ENCODE assay signal across 8 cellular contexts in the genomic region with DNA sequence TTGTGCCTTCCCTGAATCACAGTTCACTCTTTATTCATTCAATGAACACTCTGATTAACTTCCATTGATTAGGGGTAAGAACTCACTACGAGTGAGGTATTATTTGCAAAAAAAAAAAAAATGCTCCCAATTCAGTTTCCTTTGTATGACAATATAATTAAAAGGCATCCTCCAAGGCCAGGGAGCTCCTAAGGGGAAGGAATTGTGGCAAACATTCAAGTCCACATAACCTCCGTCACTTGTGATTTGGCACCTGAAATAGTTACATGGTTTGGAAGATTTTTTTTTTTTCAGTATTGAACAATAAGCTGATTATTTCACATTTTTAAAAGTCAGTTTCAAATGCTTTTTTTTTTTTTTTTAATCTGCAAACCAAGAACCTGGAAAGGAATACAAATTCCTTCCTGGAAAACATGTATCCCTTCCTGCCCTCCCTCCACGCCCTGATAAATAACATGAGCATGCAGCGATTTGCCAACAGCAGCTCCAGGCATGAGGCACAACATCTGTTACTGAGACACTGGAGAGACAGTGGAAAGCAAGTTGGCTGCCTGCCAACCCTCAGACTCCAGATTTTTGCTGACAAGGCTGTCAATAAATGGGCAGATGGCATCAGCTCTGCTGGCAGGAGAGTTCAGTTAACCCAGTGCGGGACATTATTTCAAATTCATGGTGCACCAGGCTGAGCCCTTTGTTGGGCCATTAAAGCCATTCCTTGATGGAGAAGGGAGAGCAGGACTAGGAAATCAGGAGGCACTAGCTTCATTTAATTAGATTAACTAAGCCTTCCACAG.
DNase-seq lines count a peak whose midpoint lies in the region; ATAC-seq and TF ChIP-seq lines count a peak whose summit lies in the region.

No MANE protein-coding gene starts in this region.

- peak; percentile 11 for DNase-seq in NCI-H1048 (lab: John Stamatoyannopoulos, UW)
- DNase-seq in SK-N-SH = peak; percentile 75
- DNase-seq in cardiac muscle cell (ENCODE audit: low read depth in 1 of 2, low spot score in 1 of 2) = peak; percentile 15 to 76
- DNase-seq in stomach = peak; percentile 31
- no peak for DNase-seq in GM10248 (ENCODE audit: extremely low spot score)
- DNase-seq in PC-9 = no peak

- H2AFZ ChIP-seq in SK-N-SH (ENCODE audit: low read depth) = no peak overlapping the region
- H2AFZ ChIP-seq in PC-9 = no peak overlapping the region

- CTCF ChIA-PET in SK-N-SH (lab: Yijun Ruan, JAX) (interaction anchor here (0.8 to 2.9 kb wide), 10 partner anchors 11 to 342 kb away, joined by 3 to 12 read pairs (median 3); no protein-coding TSS in a partner anchor), GM10248 (lab: Yijun Ruan, JAX) (no interaction called here), PC-9 (lab: Charles Lee) (interaction anchor here (0.7 kb wide), 1 partner anchor 486 kb away, joined by 3 read pairs; no protein-coding TSS in a partner anchor)

- H3F3A ChIP-seq in SK-N-SH (replicated peaks; ENCODE audit: insufficient read depth) = no peaks in the 10 kb centered on the region
- H3F3A ChIP-seq in PC-9 (ENCODE audit: insufficient read depth, low read depth) = no peaks in the 10 kb centered on the region

- ATAC-seq in GM18868 (IDR thresholded peaks at IDR 0.05; ENCODE audit: unreplicated experiment) (no peak), GM19023 (IDR thresholded peaks at IDR 0.05; ENCODE audit: unreplicated experiment) (no peak)

- no peaks in the 10 kb centered on the region for H4K20me1 ChIP-seq in SK-N-SH (ENCODE audit: insufficient read depth)
- H4K20me1 ChIP-seq in PC-9 (ENCODE audit: insufficient read depth) = no peaks in the 10 kb centered on the region

- TF ChIP-seq EP300 in SK-N-SH (IDR thresholded peaks at IDR 0.05; ENCODE audit: borderline replicate concordance in 1 of 2, low read depth in 1 of 2, low read length in 1 of 2) (peak in 1 of 2 experiments; percentile 89; a peak in 2 of 4 replicates), stomach (IDR thresholded peaks at IDR 0.05) (no peak)

- no TSS peak for BruUV-seq in PC-9 (replicated peaks; lab: Mats Ljungman, UMichigan)

- H3K9ac ChIP-seq in SK-N-SH = no peak overlapping the region

- H3K36me3 ChIP-seq in SK-N-SH (replicated peaks in 1 of 2; ENCODE audit: control insufficient read depth in 1 of 2, insufficient read depth in 2 of 2, low read length in 1 of 2) (no peaks in the 10 kb centered on the region), cardiac muscle cell (no peaks in the 10 kb centered on the region), stomach (no peaks in the 10 kb centered on the region), PC-9 (ENCODE audit: low read depth) (no peaks in the 10 kb centered on the region)

- H3K27me3 ChIP-seq in SK-N-SH (ENCODE audit: insufficient read depth) = no peaks in the 10 kb centered on the region
- no peaks in the 10 kb centered on the region for H3K27me3 ChIP-seq in cardiac muscle cell
- H3K27me3 ChIP-seq in stomach = peaks cover 0 to 14% (median 0%) of the 10 kb centered on the region in 3 donors
- peaks cover 49% of the 10 kb centered on the region for H3K27me3 ChIP-seq in PC-9 (ENCODE audit: insufficient read depth, low read depth)

- H3K27ac ChIP-seq in SK-N-SH (ENCODE audit: low read depth in 2 of 2, low read length in 1 of 2) (peak overlapping the region in 1 of 2 experiments; percentile 96; a peak in 2 of 4 replicates), cardiac muscle cell (no peak overlapping the region), stomach (no peak overlapping the region), PC-9 (no peak overlapping the region)

- H3K9me3 ChIP-seq in SK-N-SH (no peaks in the 10 kb centered on the region), cardiac muscle cell (ENCODE audit: low read depth) (no peaks in the 10 kb centered on the region), stomach (no peaks in the 10 kb centered on the region), PC-9 (ENCODE audit: insufficient read depth, low read depth) (no peaks in the 10 kb centered on the region)

- H3K4me1 ChIP-seq in SK-N-SH (ENCODE audit: control insufficient read depth in 1 of 2, insufficient read depth in 2 of 2, low read depth in 1 of 2, low read length in 1 of 2) (peaks cover 0 to 47% of the 10 kb centered on the region in 2 experiments), cardiac muscle cell (ENCODE audit: low read depth) (peaks cover 7% of the 10 kb centered on the region), stomach (peaks cover 6 to 16% (median 11%) of the 10 kb centered on the region in 4 donors), PC-9 (replicated peaks; ENCODE audit: insufficient read depth) (no peaks in the 10 kb centered on the region)

- no peak for TF ChIP-seq POLR2A in stomach (IDR thresholded peaks at IDR 0.05)

- no peak for TF ChIP-seq CTCF in SK-N-SH (IDR thresholded peaks at IDR 0.05)
- no peak for TF ChIP-seq CTCF in cardiac muscle cell (IDR thresholded peaks at IDR 0.05; ENCODE audit: low read depth, low read length)
- no peak for TF ChIP-seq CTCF in stomach (IDR thresholded peaks at IDR 0.05)
- no peak for TF ChIP-seq CTCF in GM10248 (IDR thresholded peaks at IDR 0.05; ENCODE audit: control extremely low read depth, extremely low read depth, low read depth, missing control alignments)
- TF ChIP-seq CTCF in PC-9 (conservative IDR thresholded peaks at IDR 0.05) = no peak

- no peak overlapping the region for H3K4me3 ChIP-seq in SK-N-SH (ENCODE audit: low read depth in 2 of 2, low read length in 1 of 2)
- no peak overlapping the region for H3K4me3 ChIP-seq in cardiac muscle cell
- H3K4me3 ChIP-seq in stomach = no peak overlapping the region
- no peak overlapping the region for H3K4me3 ChIP-seq in PC-9

- H3K4me2 ChIP-seq in SK-N-SH (no peak overlapping the region), PC-9 (no peak overlapping the region)

- intact Hi-C loops in stomach (cut with DNase I; ENCODE audit: low total_unique reads) (no loop called here), PC-9 (cut with micrococcal nuclease; ENCODE audit: unreplicated experiment) (no loop called here)

- POLR2A ChIA-PET in SK-N-SH (lab: Yijun Ruan, JAX) = interaction anchor here (0.6 to 2.0 kb wide), 3 partner anchors 291 to 293 kb away, joined by 3 to 6 read pairs (median 3); a partner anchor contains a TSS
- POLR2A ChIA-PET in GM10248 (lab: Yijun Ruan, JAX) = no interaction called here
- POLR2A ChIA-PET in PC-9 (lab: Charles Lee; ENCODE audit: unreplicated experiment) = no interaction called here

- no peaks in the 10 kb centered on the region for H3K9me2 ChIP-seq in SK-N-SH
- no peaks in the 10 kb centered on the region for H3K9me2 ChIP-seq in PC-9 (ENCODE audit: insufficient read depth)

- TF ChIP-seq RAD21 in SK-N-SH (IDR thresholded peaks at IDR 0.05; ENCODE audit: low read length) = peak; percentile 27

- WGBS in SK-N-SH (ENCODE audit: low lambda C conversion rate) = 11% methylated on average over 5 of the region's 5 CpGs
- 27 to 40% (median 29%) methylated on average over 5 of the region's 5 CpGs for WGBS in stomach, 5 donors

- H3K79me2 ChIP-seq in SK-N-SH (ENCODE audit: insufficient read depth) (no peaks in the 10 kb centered on the region), PC-9 (ENCODE audit: low read depth) (no peaks in the 10 kb centered on the region)

TF ChIP-seq in SK-N-SH, 30 proteins besides CTCF, POLR2A, EP300 and RAD21 (continues in another document):
- TF ChIP-seq MXI1 (IDR thresholded peaks at IDR 0.05; ENCODE audit: low read depth, low read length) (peak; percentile 78), RXRA (IDR thresholded peaks at IDR 0.05; ENCODE audit: borderline replicate concordance, low read depth) (no peak), CHD2 (IDR thresholded peaks at IDR 0.05; ENCODE audit: low read length, partially characterized antibody) (peak; percentile 93), FOXJ3 (CRISPR knock-in tag; IDR thresholded peaks at IDR 0.05) (peak; percentile 93), RCOR1 (IDR thresholded peaks at IDR 0.05; ENCODE audit: low read length) (peak; percentile 90), POLR2AphosphoS5 (IDR thresholded peaks at IDR 0.05; ENCODE audit: low read depth, low read length) (peak; percentile 37; the same call in 1 of the 2 replicates), RFX5 (IDR thresholded peaks at IDR 0.05; ENCODE audit: low read length) (0 out of 2 replicates have a peak, but pooled peaks have one; percentile 23)
- TF ChIP-seq, protein P1, sequence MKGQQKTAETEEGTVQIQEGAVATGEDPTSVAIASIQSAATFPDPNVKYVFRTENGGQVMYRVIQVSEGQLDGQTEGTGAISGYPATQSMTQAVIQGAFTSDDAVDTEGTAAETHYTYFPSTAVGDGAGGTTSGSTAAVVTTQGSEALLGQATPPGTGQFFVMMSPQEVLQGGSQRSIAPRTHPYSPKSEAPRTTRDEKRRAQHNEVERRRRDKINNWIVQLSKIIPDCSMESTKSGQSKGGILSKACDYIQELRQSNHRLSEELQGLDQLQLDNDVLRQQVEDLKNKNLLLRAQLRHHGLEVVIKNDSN (IDR thresholded peaks at IDR 0.05; ENCODE audit: borderline replicate concordance, low read depth) = no peak
- TF ChIP-seq, protein P2, sequence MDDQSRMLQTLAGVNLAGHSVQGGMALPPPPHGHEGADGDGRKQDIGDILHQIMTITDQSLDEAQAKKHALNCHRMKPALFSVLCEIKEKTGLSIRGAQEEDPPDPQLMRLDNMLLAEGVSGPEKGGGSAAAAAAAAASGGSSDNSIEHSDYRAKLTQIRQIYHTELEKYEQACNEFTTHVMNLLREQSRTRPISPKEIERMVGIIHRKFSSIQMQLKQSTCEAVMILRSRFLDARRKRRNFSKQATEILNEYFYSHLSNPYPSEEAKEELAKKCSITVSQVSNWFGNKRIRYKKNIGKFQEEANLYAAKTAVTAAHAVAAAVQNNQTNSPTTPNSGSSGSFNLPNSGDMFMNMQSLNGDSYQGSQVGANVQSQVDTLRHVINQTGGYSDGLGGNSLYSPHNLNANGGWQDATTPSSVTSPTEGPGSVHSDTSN (IDR thresholded peaks at IDR 0.05) = peak; percentile 52

Comparison
In these comparisons a context has a peak if more than half of its experiments do, and no peak if none do; other contexts are left out.
1. DNase-seq: peak in NCI-H1048 (single experiment), SK-N-SH (single experiment), cardiac muscle cell (2 of 2) and stomach (single experiment); none in GM10248 (single experiment) and PC-9 (0 of 2).